ENCODE assay signal across 8 cellular contexts in genomic region chr5:67350185-67350584, GRCh38.
A peak's percentile ranks its signal among the peaks of the same experiment; 100 is the strongest.
DNase-seq lines count a peak whose midpoint lies in the region; ATAC-seq and TF ChIP-seq lines count a peak whose summit lies in the region.

No MANE protein-coding gene starts in this region.

- H3K9me3 ChIP-seq in vagina, result no peaks in the 10 kb centered on the region

- no peak for DNase-seq in left ventricle myocardium superior
- DNase-seq in Right ventricle myocardium inferior (ENCODE audit: missing footprints), result no peak
- DNase-seq in NCI-H446 treated with DMSO at 0.1 percent for 48 hours (lab: John Stamatoyannopoulos, UW), result peak; percentile 21
- DNase-seq in cerebellar cortex (ENCODE audit: low spot score), result peak; percentile 33
- DNase-seq in vagina (ENCODE audit: extremely low spot score in 2 of 2), result no peak
- no peak for DNase-seq in stimulated activated naive CD4-positive, alpha-beta T cell (lab: John Stamatoyannopoulos, UW)
- DNase-seq in left lobe of liver (ENCODE audit: low spot score), result no peak

- peak; percentile 38 for ATAC-seq in left ventricle myocardium superior
- ATAC-seq in Right ventricle myocardium inferior, result no peak
- no peak for ATAC-seq in esophagus mucosa
- ATAC-seq in left lobe of liver, result no peak

- H3K4me1 ChIP-seq in vagina, result peaks cover 14% of the 10 kb centered on the region

- no peaks in the 10 kb centered on the region for H3K27me3 ChIP-seq in vagina

- intact Hi-C loops in left ventricle myocardium superior (cut with micrococcal nuclease), result no loop called here
- intact Hi-C loops in Right ventricle myocardium inferior (cut with DNase I), result no loop called here
- intact Hi-C loops in vagina (cut with DNase I), result no loop called here

- H3K4me3 ChIP-seq in vagina, result no peak overlapping the region

- TF ChIP-seq POLR2A in vagina (IDR thresholded peaks at IDR 0.05), result no peak

- H3K27ac ChIP-seq in vagina, result peak overlapping the region; percentile 37

- no peaks in the 10 kb centered on the region for H3K36me3 ChIP-seq in vagina

- no peak for TF ChIP-seq CTCF in vagina (IDR thresholded peaks at IDR 0.05)

Comparison
In these comparisons a context has a peak if more than half of its experiments do, and no peak if none do; other contexts are left out.
1. DNase-seq: peak in NCI-H446 treated with DMSO at 0.1 percent for 48 hours (single experiment) and cerebellar cortex (single experiment); none in left ventricle myocardium superior (single experiment), Right ventricle myocardium inferior (single experiment), vagina (0 of 2), stimulated activated naive CD4-positive, alpha-beta T cell (0 of 6) and left lobe of liver (single experiment).